13 cellular contexts compared by ENCODE assay signal in genomic region chrX:113400193-113400704, GRCh38.
DNase-seq lines count a peak whose midpoint lies in the region; ATAC-seq and FAIRE-seq lines count a peak whose summit lies in the region.
"Had no signal": no experiment of that assay in that cellular context is flagged by ENCODE, and none has a peak within 500 bp of the region (broad histone marks: within the 10 kb centered on the region; RNA-seq: fewer than 3 reads in every experiment).

No MANE protein-coding gene starts in this region.

- H3K79me2 ChIP-seq in ACC112 (ENCODE audit: control insufficient read depth, insufficient read depth, low read length, unreplicated experiment) = no peaks in the 10 kb centered on the region

- H3K4me1 ChIP-seq in ACC112 (ENCODE audit: control insufficient read depth, insufficient read depth, low read length, unreplicated experiment) (peaks cover 14% of the 10 kb centered on the region), adipocyte (ENCODE audit: control insufficient read depth, insufficient read depth, low read length) (peaks cover 7% of the 10 kb centered on the region)
- H3K4me1 ChIP-seq: psoas muscle, SJCRH30, upper lobe of right lung had no signal

- H3K9ac ChIP-seq in adipocyte (ENCODE audit: low read length) = no peak overlapping the region

- no peak for FAIRE-seq in HTR-8/SVneo (lab: Jason Lieb, UNC)
- FAIRE-seq: keratinocyte had no signal

- H3K9me3 ChIP-seq in adipocyte (ENCODE audit: control insufficient read depth, low read length) = peaks cover 5% of the 10 kb centered on the region
- H3K9me3 ChIP-seq: psoas muscle, SJCRH30, upper lobe of right lung had no signal

- peak overlapping the region; percentile 56 for H3K27ac ChIP-seq in ACC112 (ENCODE audit: low read depth, low read length)
- H3K27ac ChIP-seq: psoas muscle, SJCRH30, upper lobe of right lung had no signal

- peak overlapping the region; percentile 37; the same call in 1 of the 2 replicates for H3K4me3 ChIP-seq in ACC112 (ENCODE audit: low read depth, low read length)
- H3K4me3 ChIP-seq in adipocyte (ENCODE audit: low read length) = no peak overlapping the region
- H3K4me3 ChIP-seq: psoas muscle, SJCRH30, upper lobe of right lung had no signal

- ATAC-seq in HG03045 (IDR thresholded peaks at IDR 0.05; ENCODE audit: unreplicated experiment) (no peak), GM21360 (IDR thresholded peaks at IDR 0.05; ENCODE audit: unreplicated experiment) (no peak)
- ATAC-seq: activated CD8-positive, alpha-beta memory T cell treated with anti-CD3 and anti-CD28 coated beads, Interleukin-2, amount 10 ng/mL, durations not matched to agents 7 days and 5 days; psoas muscle; upper lobe of right lung had no signal

- no peak overlapping the region for H2AFZ ChIP-seq in ACC112 (ENCODE audit: low read length, unreplicated experiment)

- H3K27me3 ChIP-seq in ACC112 (ENCODE audit: insufficient read depth, low read length) (no peaks in the 10 kb centered on the region), adipocyte (replicated peaks; ENCODE audit: control insufficient read depth, insufficient read depth, low read length) (peaks cover 8% of the 10 kb centered on the region)
- H3K27me3 ChIP-seq: SJCRH30, upper lobe of right lung had no signal

- peak; percentile 39 for DNase-seq in HS-5 (ENCODE audit: low read depth)
- DNase-seq in adipocyte (ENCODE audit: low read depth) = peak; percentile 12
- peak; percentile 38 for DNase-seq in iPS DF 4.7 (ENCODE audit: extremely low read depth, low spot score)
- no peak for DNase-seq in NOMO-1 treated with dmso at 0.1 percent for 144 hours (lab: John Stamatoyannopoulos, UW; ENCODE audit: unreplicated experiment)
- no peak for DNase-seq in HTR-8/SVneo (ENCODE audit: insufficient read length, low spot score)
- DNase-seq: activated CD8-positive, alpha-beta memory T cell treated with anti-CD3 and anti-CD28 coated beads, Interleukin-2, amount 10 ng/mL, durations not matched to agents 7 days and 5 days; psoas muscle; SJCRH30; upper lobe of right lung had no signal

- no peaks in the 10 kb centered on the region for H3K36me3 ChIP-seq in ACC112 (ENCODE audit: insufficient read depth, low read length)
- H3K36me3 ChIP-seq in adipocyte (ENCODE audit: control insufficient read depth, insufficient read depth, low read length, severe bottlenecking) = no peaks in the 10 kb centered on the region
- H3K36me3 ChIP-seq: SJCRH30, upper lobe of right lung had no signal

Comparison
In these comparisons a context has a peak if more than half of its experiments do, and no peak if none do; other contexts are left out.
1. DNase-seq: peak in HS-5 (single experiment), adipocyte (single experiment) and iPS DF 4.7 (single experiment); none in NOMO-1 treated with dmso at 0.1 percent for 144 hours (single experiment) and HTR-8/SVneo (single experiment).